ENCODE assay signal across 23 cellular contexts in genomic region chr11:1931791-1932480, GRCh38. TPM values are rescaled to one million over a fixed set of nuclear protein-coding genes. Genes with fewer than 3 reads are reported as not detected.
A peak's percentile ranks its signal among the peaks of the same experiment; 100 is the strongest.
DNase-seq lines count a peak whose midpoint lies in the region; ATAC-seq and TF ChIP-seq lines count a peak whose summit lies in the region.
"Had no signal": no experiment of that assay in that cellular context is flagged by ENCODE, and none has a peak within 500 bp of the region (broad histone marks: within the 10 kb centered on the region; RNA-seq: fewer than 3 reads in every experiment).

No MANE protein-coding gene starts in this region.

- peak; percentile 16 for DNase-seq in activated naive CD4-positive, alpha-beta T cell treated with anti-CD3 and anti-CD28 coated beads, Interleukin-2, amount 10 ng/mL, durations not matched to agents 7 days and 5 days
- no peak for DNase-seq in activated naive CD4-positive, alpha-beta T cell treated with anti-CD3 and anti-CD28 coated beads, Interleukin-2, amount 50 U/mL, for 16 hours
- DNase-seq in chondrocyte (ENCODE audit: low spot score) = peak; percentile 80
- peak; percentile 26 to 40 for DNase-seq in left lung
- no peak for DNase-seq in testis
- DNase-seq in activated T-cell treated with anti-CD3 and anti-CD28 coated beads, Interleukin-2, amount 50 U/mL, for 24 hours = no peak
- DNase-seq in nucleus accumbens (lab: John Stamatoyannopoulos, UW) = no peak
- DNase-seq: CD4-positive, alpha-beta T cell; dermis blood vessel endothelial cell; DMS79; foreskin melanocyte; naive B cell; NCI-H1048; NCI-H524; SHP77 treated with DMSO at 0.1 percent for 48 hours had no signal

- peaks cover 56% of the 10 kb centered on the region for H3K27me3 Mint-ChIP-seq in activated naive CD4-positive, alpha-beta T cell treated with anti-CD3 and anti-CD28 coated beads, Interleukin-2, amount 10 ng/mL, durations not matched to agents 7 days and 5 days
- peaks cover 7% of the 10 kb centered on the region for H3K27me3 Mint-ChIP-seq in chondrocyte (ENCODE audit: low read depth)
- H3K27me3 Mint-ChIP-seq in activated T-cell treated with anti-CD3 and anti-CD28 coated beads, Interleukin-2, amount 50 U/mL, for 24 hours = no peaks in the 10 kb centered on the region
- H3K27me3 Mint-ChIP-seq: CD4-positive, alpha-beta T cell had no signal

- H3K9me3 ChIP-seq in left lung = no peaks in the 10 kb centered on the region
- no peaks in the 10 kb centered on the region for H3K9me3 ChIP-seq in testis
- H3K9me3 ChIP-seq: tibial nerve had no signal

- H3K4me3 ChIP-seq in left lung (no peak overlapping the region), testis (no peak overlapping the region)
- H3K4me3 ChIP-seq: tibial nerve had no signal

- H3K36me3 ChIP-seq in left lung = no peaks in the 10 kb centered on the region
- no peaks in the 10 kb centered on the region for H3K36me3 ChIP-seq in testis (ENCODE audit: low read depth, missing control alignments)
- H3K36me3 ChIP-seq: tibial nerve had no signal

- no peaks in the 10 kb centered on the region for H3K9me3 Mint-ChIP-seq in activated naive CD4-positive, alpha-beta T cell treated with anti-CD3 and anti-CD28 coated beads, Interleukin-2, amount 10 ng/mL, durations not matched to agents 7 days and 5 days
- no peaks in the 10 kb centered on the region for H3K9me3 Mint-ChIP-seq in chondrocyte (ENCODE audit: low read depth)
- H3K9me3 Mint-ChIP-seq in activated T-cell treated with anti-CD3 and anti-CD28 coated beads, Interleukin-2, amount 50 U/mL, for 24 hours = no peaks in the 10 kb centered on the region
- H3K9me3 Mint-ChIP-seq: CD4-positive, alpha-beta T cell; T-helper 1 cell treated with Interleukin-12 subunit alpha and Interleukin-12 subunit beta and Interleukin-4 antibody, amounts not matched to agents 30 μg/mL and 1 μg/mL, for 36 hours had no signal

- H3K4me3 Mint-ChIP-seq in activated naive CD4-positive, alpha-beta T cell treated with anti-CD3 and anti-CD28 coated beads, Interleukin-2, amount 10 ng/mL, durations not matched to agents 7 days and 5 days = no peak overlapping the region
- H3K4me3 Mint-ChIP-seq in chondrocyte (ENCODE audit: unreplicated experiment) = no peak overlapping the region
- H3K4me3 Mint-ChIP-seq in activated T-cell treated with anti-CD3 and anti-CD28 coated beads, Interleukin-2, amount 50 U/mL, for 24 hours = no peak overlapping the region
- H3K4me3 Mint-ChIP-seq: CD4-positive, alpha-beta T cell; naive B cell; stimulated activated memory B cell treated with anti-CD40 and anti-IgM and Interleukin-4, amounts not matched to agents 10 μg/mL and 1 μg/mL and 100 μg/mL, for 72 hours; T-helper 1 cell treated with Interleukin-12 subunit alpha and Interleukin-12 subunit beta and Interleukin-4 antibody, amounts not matched to agents 30 μg/mL and 1 μg/mL, for 36 hours had no signal

- H3K27ac ChIP-seq in left lung (no peak overlapping the region), testis (peak overlapping the region; percentile 31 to 71)
- H3K27ac ChIP-seq: KMS-11 had no signal

- no peak for TF ChIP-seq POLR2A in testis (IDR thresholded peaks at IDR 0.05)

- H3K27me3 ChIP-seq in left lung = peaks cover 0 to 13% of the 10 kb centered on the region in 2 donors
- no peaks in the 10 kb centered on the region for H3K27me3 ChIP-seq in testis
- H3K27me3 ChIP-seq: tibial nerve had no signal

- no peak overlapping the region for H3K27ac Mint-ChIP-seq in activated naive CD4-positive, alpha-beta T cell treated with anti-CD3 and anti-CD28 coated beads, Interleukin-2, amount 10 ng/mL, durations not matched to agents 7 days and 5 days
- H3K27ac Mint-ChIP-seq in chondrocyte (ENCODE audit: unreplicated experiment) = no peak overlapping the region
- H3K27ac Mint-ChIP-seq in activated T-cell treated with anti-CD3 and anti-CD28 coated beads, Interleukin-2, amount 50 U/mL, for 24 hours = no peak overlapping the region
- H3K27ac Mint-ChIP-seq: CD4-positive, alpha-beta T cell; stimulated activated memory B cell treated with anti-CD40 and anti-IgM and Interleukin-4, amounts not matched to agents 10 μg/mL and 1 μg/mL and 100 μg/mL, for 72 hours; T-helper 1 cell treated with Interleukin-12 subunit alpha and Interleukin-12 subunit beta and Interleukin-4 antibody, amounts not matched to agents 30 μg/mL and 1 μg/mL, for 36 hours had no signal

- ATAC-seq in left lung (no peak), GM19463 (IDR thresholded peaks at IDR 0.05; ENCODE audit: unreplicated experiment) (no peak)
- ATAC-seq: activated CD4-positive, CD25-positive, alpha-beta regulatory T cell treated with anti-CD3 and anti-CD28 coated beads, Interleukin-2, amount 50 U/mL, for 24 hours; stimulated activated memory B cell treated with anti-CD40 and anti-IgM and Interleukin-4, amounts not matched to agents 10 μg/mL and 1 μg/mL and 100 μg/mL, for 72 hours had no signal

- no peaks in the 10 kb centered on the region for H3K4me1 Mint-ChIP-seq in activated naive CD4-positive, alpha-beta T cell treated with anti-CD3 and anti-CD28 coated beads, Interleukin-2, amount 10 ng/mL, durations not matched to agents 7 days and 5 days
- H3K4me1 Mint-ChIP-seq in chondrocyte (ENCODE audit: low read depth) = peaks cover 9% of the 10 kb centered on the region
- peaks cover 5% of the 10 kb centered on the region for H3K4me1 Mint-ChIP-seq in activated T-cell treated with anti-CD3 and anti-CD28 coated beads, Interleukin-2, amount 50 U/mL, for 24 hours (ENCODE audit: low read depth)
- H3K4me1 Mint-ChIP-seq: stimulated activated memory B cell treated with anti-CD40 and anti-IgM and Interleukin-4, amounts not matched to agents 10 μg/mL and 1 μg/mL and 100 μg/mL, for 72 hours had no signal

- CTCF ChIA-PET in activated naive CD4-positive, alpha-beta T cell treated with anti-CD3 and anti-CD28 coated beads, Interleukin-2, amount 10 ng/mL, durations not matched to agents 7 days and 5 days (lab: Charles Lee) = no interaction called here

- 83 to 90% methylated on average over 14 of the region's 14 CpGs for WGBS in testis, 2 donors

- TF ChIP-seq CTCF in chondrocyte (IDR thresholded peaks at IDR 0.05) (no peak), left lung (IDR thresholded peaks at IDR 0.05) (no peak), testis (IDR thresholded peaks at IDR 0.05) (no peak)

- H3K36me3 Mint-ChIP-seq in activated naive CD4-positive, alpha-beta T cell treated with anti-CD3 and anti-CD28 coated beads, Interleukin-2, amount 10 ng/mL, durations not matched to agents 7 days and 5 days = no peaks in the 10 kb centered on the region
- H3K36me3 Mint-ChIP-seq in chondrocyte (ENCODE audit: low read depth) = no peaks in the 10 kb centered on the region
- no peaks in the 10 kb centered on the region for H3K36me3 Mint-ChIP-seq in activated T-cell treated with anti-CD3 and anti-CD28 coated beads, Interleukin-2, amount 50 U/mL, for 24 hours (ENCODE audit: low read depth)
- H3K36me3 Mint-ChIP-seq: stimulated activated memory B cell treated with anti-CD40 and anti-IgM and Interleukin-4, amounts not matched to agents 10 μg/mL and 1 μg/mL and 100 μg/mL, for 72 hours had no signal

- intact Hi-C loops in left lung (cut with DNase I) (no loop called here), testis (cut with DNase I; ENCODE audit: low total_unique reads) (no loop called here)

- no peaks in the 10 kb centered on the region for H3K4me1 ChIP-seq in left lung
- peaks cover 33% of the 10 kb centered on the region for H3K4me1 ChIP-seq in testis

RNA-seq across cellular contexts. Expression of gene TNNT3, which starts 12.4 kb away (rescaled TPM):
- 0.51 to 1.3 TPM in 2 of 3 replicates, not detected in the other for total RNA-seq in chondrocyte
- 1 to 10 TPM; 2.0 to 3.0 TPM for total RNA-seq in left lung
- 10 to 100 TPM in 1 of 2 donors, 1 to 10 TPM in 1; 8.1 to 13.1 TPM for total RNA-seq in testis
- 16.1 TPM for polyA plus RNA-seq in testis (ENCODE audit: insufficient read depth, low read depth, low replicate concordance)
- total RNA-seq: bronchial epithelial cell, dermis blood vessel endothelial cell, lung microvascular endothelial cell had no signal

RNA-seq across cellular contexts. Expression of gene MRPL23, which starts 15.2 kb away (rescaled TPM):
- 22.8 to 33.0 TPM (median 29.8 TPM) in 3 replicates for total RNA-seq in chondrocyte
- 10 to 100 TPM; 62.2 to 71.6 TPM for total RNA-seq in left lung
- 100 to 1,000 TPM in 1 of 2 donors, 10 to 100 TPM in 1; 92.1 to 109 TPM for total RNA-seq in testis
- 50.0 TPM for polyA plus RNA-seq in testis (ENCODE audit: insufficient read depth, low read depth, low replicate concordance)

RNA-seq across cellular contexts. Expression of gene PRR33, which starts 40.2 kb away (rescaled TPM):
- not detected in 3 replicates for total RNA-seq in chondrocyte
- total RNA-seq in left lung = not detected
- total RNA-seq in testis = under 1 TPM in 1 of 2 donors, not detected in 1; 0.06 TPM
- polyA plus RNA-seq in testis (ENCODE audit: insufficient read depth, low read depth, low replicate concordance) = not detected
- total RNA-seq: bronchial epithelial cell; CD4-positive, alpha-beta T cell; dermis blood vessel endothelial cell; lung microvascular endothelial cell; tibial nerve had no signal

Comparison
In these comparisons a context has a peak if more than half of its experiments do, and no peak if none do; other contexts are left out.
1. DNase-seq: peak in activated naive CD4-positive, alpha-beta T cell treated with anti-CD3 and anti-CD28 coated beads, Interleukin-2, amount 10 ng/mL, durations not matched to agents 7 days and 5 days (single experiment), chondrocyte (single experiment) and left lung (2 of 2); none in activated naive CD4-positive, alpha-beta T cell treated with anti-CD3 and anti-CD28 coated beads, Interleukin-2, amount 50 U/mL, for 16 hours (single experiment), testis (single experiment), activated T-cell treated with anti-CD3 and anti-CD28 coated beads, Interleukin-2, amount 50 U/mL, for 24 hours (single experiment) and nucleus accumbens (0 of 56).
2. H3K27ac ChIP-seq: peak in testis (2 of 2); none in left lung (0 of 2).